Comparison of ENCODE assay signal across 1 cellular context in the genomic region with DNA sequence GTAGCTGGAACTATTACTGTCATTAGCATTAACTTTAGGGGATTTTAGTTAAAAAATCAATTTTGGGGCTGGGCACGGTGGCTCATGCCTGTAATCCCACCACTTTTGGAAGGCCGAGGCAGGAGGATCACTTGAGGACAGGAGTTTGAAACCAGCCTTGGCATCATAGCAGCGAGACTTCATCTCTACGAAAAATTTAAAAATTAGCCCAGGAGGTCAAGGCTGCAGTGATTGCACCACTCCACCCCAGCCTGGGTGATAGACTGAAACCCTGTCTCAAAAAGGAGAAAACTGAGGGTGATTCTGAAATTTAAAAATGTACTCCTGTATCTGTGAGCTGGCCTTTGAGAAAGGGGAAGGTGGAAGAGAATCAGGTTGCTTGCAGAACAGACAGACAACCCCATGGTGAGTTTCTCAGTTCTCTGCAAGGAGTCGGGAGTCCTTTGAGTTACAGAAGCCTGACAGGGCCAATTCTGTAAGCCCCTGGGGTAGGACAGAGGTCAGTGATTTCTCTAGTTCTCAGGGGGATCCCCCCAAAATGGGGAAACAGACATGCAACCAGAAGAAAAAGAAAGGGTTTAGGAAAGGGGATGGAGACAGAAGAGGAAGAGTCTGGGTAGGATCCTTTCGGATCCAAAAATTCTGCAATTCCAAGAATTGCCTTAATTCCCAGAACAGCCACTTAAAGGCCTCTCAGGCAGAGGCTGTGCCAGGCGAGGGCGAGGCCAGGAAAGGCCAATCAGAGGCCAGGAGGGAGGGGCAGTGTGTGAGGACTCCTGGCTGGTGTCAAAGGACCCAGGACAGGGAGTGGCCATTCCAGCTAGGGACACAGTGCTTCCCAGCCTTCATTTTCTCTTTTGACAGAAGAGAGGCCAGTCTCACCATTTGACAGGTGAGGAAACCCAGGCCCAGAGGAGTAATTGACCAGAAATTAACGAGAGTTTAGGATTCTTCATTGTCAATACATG.
TF ChIP-seq lines count a peak whose summit lies in the region.

No MANE protein-coding gene starts in this region.

TF ChIP-seq in GM23338, 12 proteins besides CTCF, POLR2A, EP300 and RAD21 (continued from another document):
- TF ChIP-seq, protein P1, sequence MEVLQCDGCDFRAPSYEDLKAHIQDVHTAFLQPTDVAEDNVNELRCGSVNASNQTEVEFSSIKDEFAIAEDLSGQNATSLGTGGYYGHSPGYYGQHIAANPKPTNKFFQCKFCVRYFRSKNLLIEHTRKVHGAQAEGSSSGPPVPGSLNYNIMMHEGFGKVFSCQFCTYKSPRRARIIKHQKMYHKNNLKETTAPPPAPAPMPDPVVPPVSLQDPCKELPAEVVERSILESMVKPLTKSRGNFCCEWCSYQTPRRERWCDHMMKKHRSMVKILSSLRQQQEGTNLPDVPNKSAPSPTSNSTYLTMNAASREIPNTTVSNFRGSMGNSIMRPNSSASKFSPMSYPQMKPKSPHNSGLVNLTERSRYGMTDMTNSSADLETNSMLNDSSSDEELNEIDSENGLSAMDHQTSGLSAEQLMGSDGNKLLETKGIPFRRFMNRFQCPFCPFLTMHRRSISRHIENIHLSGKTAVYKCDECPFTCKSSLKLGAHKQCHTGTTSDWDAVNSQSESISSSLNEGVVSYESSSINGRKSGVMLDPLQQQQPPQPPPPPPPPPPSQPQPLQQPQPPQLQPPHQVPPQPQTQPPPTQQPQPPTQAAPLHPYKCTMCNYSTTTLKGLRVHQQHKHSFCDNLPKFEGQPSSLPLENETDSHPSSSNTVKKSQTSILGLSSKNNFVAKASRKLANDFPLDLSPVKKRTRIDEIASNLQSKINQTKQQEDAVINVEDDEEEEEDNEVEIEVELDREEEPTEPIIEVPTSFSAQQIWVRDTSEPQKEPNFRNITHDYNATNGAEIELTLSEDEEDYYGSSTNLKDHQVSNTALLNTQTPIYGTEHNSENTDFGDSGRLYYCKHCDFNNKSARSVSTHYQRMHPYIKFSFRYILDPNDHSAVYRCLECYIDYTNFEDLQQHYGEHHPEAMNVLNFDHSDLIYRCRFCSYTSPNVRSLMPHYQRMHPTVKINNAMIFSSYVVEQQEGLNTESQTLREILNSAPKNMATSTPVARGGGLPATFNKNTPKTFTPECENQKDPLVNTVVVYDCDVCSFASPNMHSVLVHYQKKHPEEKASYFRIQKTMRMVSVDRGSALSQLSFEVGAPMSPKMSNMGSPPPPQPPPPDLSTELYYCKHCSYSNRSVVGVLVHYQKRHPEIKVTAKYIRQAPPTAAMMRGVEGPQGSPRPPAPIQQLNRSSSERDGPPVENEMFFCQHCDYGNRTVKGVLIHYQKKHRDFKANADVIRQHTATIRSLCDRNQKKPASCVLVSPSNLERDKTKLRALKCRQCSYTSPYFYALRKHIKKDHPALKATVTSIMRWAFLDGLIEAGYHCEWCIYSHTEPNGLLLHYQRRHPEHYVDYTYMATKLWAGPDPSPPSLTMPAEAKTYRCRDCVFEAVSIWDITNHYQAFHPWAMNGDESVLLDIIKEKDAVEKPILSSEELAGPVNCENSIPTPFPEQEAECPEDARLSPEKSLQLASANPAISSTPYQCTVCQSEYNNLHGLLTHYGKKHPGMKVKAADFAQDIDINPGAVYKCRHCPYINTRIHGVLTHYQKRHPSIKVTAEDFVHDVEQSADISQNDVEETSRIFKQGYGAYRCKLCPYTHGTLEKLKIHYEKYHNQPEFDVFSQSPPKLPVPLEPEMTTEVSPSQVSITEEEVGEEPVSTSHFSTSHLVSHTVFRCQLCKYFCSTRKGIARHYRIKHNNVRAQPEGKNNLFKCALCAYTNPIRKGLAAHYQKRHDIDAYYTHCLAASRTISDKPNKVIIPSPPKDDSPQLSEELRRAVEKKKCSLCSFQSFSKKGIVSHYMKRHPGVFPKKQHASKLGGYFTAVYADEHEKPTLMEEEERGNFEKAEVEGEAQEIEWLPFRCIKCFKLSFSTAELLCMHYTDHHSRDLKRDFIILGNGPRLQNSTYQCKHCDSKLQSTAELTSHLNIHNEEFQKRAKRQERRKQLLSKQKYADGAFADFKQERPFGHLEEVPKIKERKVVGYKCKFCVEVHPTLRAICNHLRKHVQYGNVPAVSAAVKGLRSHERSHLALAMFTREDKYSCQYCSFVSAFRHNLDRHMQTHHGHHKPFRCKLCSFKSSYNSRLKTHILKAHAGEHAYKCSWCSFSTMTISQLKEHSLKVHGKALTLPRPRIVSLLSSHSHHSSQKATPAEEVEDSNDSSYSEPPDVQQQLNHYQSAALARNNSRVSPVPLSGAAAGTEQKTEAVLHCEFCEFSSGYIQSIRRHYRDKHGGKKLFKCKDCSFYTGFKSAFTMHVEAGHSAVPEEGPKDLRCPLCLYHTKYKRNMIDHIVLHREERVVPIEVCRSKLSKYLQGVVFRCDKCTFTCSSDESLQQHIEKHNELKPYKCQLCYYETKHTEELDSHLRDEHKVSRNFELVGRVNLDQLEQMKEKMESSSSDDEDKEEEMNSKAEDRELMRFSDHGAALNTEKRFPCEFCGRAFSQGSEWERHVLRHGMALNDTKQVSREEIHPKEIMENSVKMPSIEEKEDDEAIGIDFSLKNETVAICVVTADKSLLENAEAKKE (CRISPR knock-in tag; IDR thresholded peaks at IDR 0.05): no peak
- TF ChIP-seq POLR2AphosphoS5 (IDR thresholded peaks at IDR 0.05; ENCODE audit: low read depth): no peak
- TF ChIP-seq NANOG (IDR thresholded peaks at IDR 0.05; ENCODE audit: borderline replicate concordance): no peak
